8 cellular contexts compared by ENCODE assay signal in genomic region chrX:15854712-15855561, GRCh38.
DNase-seq lines count a peak whose midpoint lies in the region; ATAC-seq and TF ChIP-seq lines count a peak whose summit lies in the region.

Gene AP1S2, minus strand, starts transcription at chrX:15854813. Its CDS starts 2,289 bp downstream, at chrX:15852524.

- ATAC-seq in HG03378 (IDR thresholded peaks at IDR 0.05; ENCODE audit: unreplicated experiment) = peak; percentile 85
- ATAC-seq in activated CD4-positive, CD25-positive, alpha-beta regulatory T cell treated with anti-CD3 and anti-CD28 coated beads, Interleukin-2, amount 50 U/mL, for 24 hours = peak; percentile 94 to 96
- peak; percentile 94 for ATAC-seq in central memory CD8-positive, alpha-beta T cell (replicated peaks; ENCODE audit: extremely low read depth, poor library complexity, severe bottlenecking)

- peak within 1 kb of the TSS; percentile 85 for H3K4me3 Mint-ChIP-seq in central memory CD8-positive, alpha-beta T cell

- H3K27ac Mint-ChIP-seq in central memory CD8-positive, alpha-beta T cell (ENCODE audit: low read depth) = peak within 1 kb of the TSS; percentile 96

- no peaks in the 10 kb centered on the region for H3K27me3 Mint-ChIP-seq in central memory CD8-positive, alpha-beta T cell

- H3K36me3 Mint-ChIP-seq in central memory CD8-positive, alpha-beta T cell (ENCODE audit: insufficient read depth) = peaks cover 13% of the 10 kb centered on the region

- peak; percentile 84 for TF ChIP-seq POLR2A in GM19099 (IDR thresholded peaks at IDR 0.05; ENCODE audit: extremely low read depth, insufficient read length, low read depth)

- peak; percentile 93 for DNase-seq in AG20443 (ENCODE audit: low spot score)
- peak; percentile 89 for DNase-seq in NCI-H446 treated with DMSO at 0.1 percent for 48 hours (lab: John Stamatoyannopoulos, UW)
- DNase-seq in central memory CD8-positive, alpha-beta T cell (ENCODE audit: low spot score in 2 of 2) = peak; percentile 89 to 93
- DNase-seq in islet precursor cell = peak; percentile 99
- peak; percentile 86 for DNase-seq in stimulated activated CD4-positive, alpha-beta T cell treated with anti-CD3 and anti-CD28 coated beads, Interleukin-12 subunit alpha, Interleukin-12 subunit beta, amount 100 ng/mL, for 4 hours

- no peaks in the 10 kb centered on the region for H3K9me3 Mint-ChIP-seq in central memory CD8-positive, alpha-beta T cell

- peaks cover 14% of the 10 kb centered on the region for H3K4me1 Mint-ChIP-seq in central memory CD8-positive, alpha-beta T cell

Comparison
In these comparisons a context has a peak if more than half of its experiments do, and no peak if none do; other contexts are left out.
1. Peak in every context shown above with its lines: DNase-seq and ATAC-seq.